Comparison of ENCODE assay signal across 1 cellular context in the genomic region with DNA sequence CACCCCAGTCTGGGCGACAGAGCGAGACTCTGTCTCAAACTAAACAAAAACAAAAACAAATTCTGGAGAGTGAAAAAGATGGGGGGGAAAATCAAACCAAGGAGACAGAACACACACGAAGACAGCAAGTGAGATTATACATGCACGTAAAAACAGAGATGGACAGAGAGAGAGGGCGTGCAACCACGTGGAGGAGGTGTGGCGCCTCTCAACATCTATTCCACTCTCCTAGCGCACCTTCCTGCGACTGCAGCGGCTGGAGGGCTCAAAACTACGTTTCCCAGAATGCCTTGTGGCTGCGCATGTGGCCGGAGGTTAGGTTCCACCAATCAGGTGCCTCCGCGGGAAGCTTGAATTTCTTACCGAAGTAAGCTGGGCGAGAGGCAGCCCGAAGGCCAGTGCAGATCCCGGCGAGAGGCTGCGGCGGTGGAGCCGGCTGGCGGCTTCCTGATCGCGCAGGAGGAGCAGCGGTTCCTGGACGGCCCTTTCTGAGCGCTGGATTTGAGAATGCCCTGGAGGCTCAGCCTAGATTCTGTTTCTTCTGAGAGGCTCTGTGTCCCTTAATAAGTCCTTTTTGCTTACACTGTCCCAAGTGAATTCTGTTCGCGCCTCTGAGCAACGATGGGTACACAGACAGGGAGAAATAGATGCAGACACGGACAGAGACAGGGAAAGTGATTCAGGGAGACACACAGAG.
TF ChIP-seq lines count a peak whose summit lies in the region.

No MANE protein-coding gene starts in this region.

TF ChIP-seq in H1, 55 proteins besides CTCF, POLR2A, EP300 and RAD21:
- no peak for TF ChIP-seq EGR1 (IDR thresholded peaks at IDR 0.05; ENCODE audit: borderline replicate concordance, low read depth, low read length)
- no peak for TF ChIP-seq KDM1A (IDR thresholded peaks at IDR 0.05; ENCODE audit: borderline replicate concordance, low read length)
- no peak for TF ChIP-seq RFX5 (IDR thresholded peaks at IDR 0.05; ENCODE audit: borderline replicate concordance, low read depth, low read length)
- peak; percentile 28; the same call in 1 of the 2 replicates for TF ChIP-seq TEAD4 (IDR thresholded peaks at IDR 0.05; ENCODE audit: low read depth, low read length)
- no peak for TF ChIP-seq RNF2 (IDR thresholded peaks at IDR 0.05; ENCODE audit: borderline replicate concordance, low read depth, low read length, missing control alignments, poor library complexity, severe bottlenecking)
- no peak for TF ChIP-seq CHD1 (IDR thresholded peaks at IDR 0.05; ENCODE audit: low read depth, low read length)
- TF ChIP-seq PHF8 (conservative IDR thresholded peaks at IDR 0.05; ENCODE audit: low read depth, low read length), result peak; percentile 61; the same call in 1 of the 2 replicates
- TF ChIP-seq SUZ12 (IDR thresholded peaks at IDR 0.05; ENCODE audit: low read length), result no peak
- TF ChIP-seq TAF1 (IDR thresholded peaks at IDR 0.05; ENCODE audit: low read depth, low read length), result peak; percentile 94
- peak; percentile 93 for TF ChIP-seq SP1 (IDR thresholded peaks at IDR 0.05; ENCODE audit: low read depth, low read length)
- TF ChIP-seq, protein P1, sequence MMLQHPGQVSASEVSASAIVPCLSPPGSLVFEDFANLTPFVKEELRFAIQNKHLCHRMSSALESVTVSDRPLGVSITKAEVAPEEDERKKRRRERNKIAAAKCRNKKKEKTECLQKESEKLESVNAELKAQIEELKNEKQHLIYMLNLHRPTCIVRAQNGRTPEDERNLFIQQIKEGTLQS (IDR thresholded peaks at IDR 0.05; ENCODE audit: insufficient read depth, low read depth, low read length), result peak; percentile 63; the same call in 1 of the 2 replicates
- TF ChIP-seq, protein P2, sequence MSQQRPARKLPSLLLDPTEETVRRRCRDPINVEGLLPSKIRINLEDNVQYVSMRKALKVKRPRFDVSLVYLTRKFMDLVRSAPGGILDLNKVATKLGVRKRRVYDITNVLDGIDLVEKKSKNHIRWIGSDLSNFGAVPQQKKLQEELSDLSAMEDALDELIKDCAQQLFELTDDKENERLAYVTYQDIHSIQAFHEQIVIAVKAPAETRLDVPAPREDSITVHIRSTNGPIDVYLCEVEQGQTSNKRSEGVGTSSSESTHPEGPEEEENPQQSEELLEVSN (IDR thresholded peaks at IDR 0.05), result peak; percentile 98
- 0 out of 2 replicates have a peak, but pooled peaks have one; percentile 28 for TF ChIP-seq TCF12 (IDR thresholded peaks at IDR 0.05; ENCODE audit: low read depth, low read length)
- peak; percentile 69 for TF ChIP-seq TAF7 (optimal IDR thresholded peaks at IDR 0.05; ENCODE audit: borderline replicate concordance, low read depth, low read length)
- TF ChIP-seq, protein P3, sequence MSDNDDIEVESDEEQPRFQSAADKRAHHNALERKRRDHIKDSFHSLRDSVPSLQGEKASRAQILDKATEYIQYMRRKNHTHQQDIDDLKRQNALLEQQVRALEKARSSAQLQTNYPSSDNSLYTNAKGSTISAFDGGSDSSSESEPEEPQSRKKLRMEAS (IDR thresholded peaks at IDR 0.05), result peak; percentile 93
- peak; percentile 89 for TF ChIP-seq CREB1 (IDR thresholded peaks at IDR 0.05)
- TF ChIP-seq TBP (IDR thresholded peaks at IDR 0.05; ENCODE audit: low read depth, low read length), result peak; percentile 91
- peak; percentile 64 for TF ChIP-seq ASH2L (IDR thresholded peaks at IDR 0.05; ENCODE audit: low read length)
- peak; percentile 32 for TF ChIP-seq KDM4A (IDR thresholded peaks at IDR 0.05; ENCODE audit: low read depth, low read length, severe bottlenecking)
- TF ChIP-seq SIN3A (conservative IDR thresholded peaks at IDR 0.05 in 1 of 2, IDR thresholded peaks at IDR 0.05 in 1 of 2; ENCODE audit: low read depth in 1 of 2, low read length in 2 of 2), result peak; percentile 91 to 98; a peak in 3 of 4 replicates
- TF ChIP-seq, protein P4, sequence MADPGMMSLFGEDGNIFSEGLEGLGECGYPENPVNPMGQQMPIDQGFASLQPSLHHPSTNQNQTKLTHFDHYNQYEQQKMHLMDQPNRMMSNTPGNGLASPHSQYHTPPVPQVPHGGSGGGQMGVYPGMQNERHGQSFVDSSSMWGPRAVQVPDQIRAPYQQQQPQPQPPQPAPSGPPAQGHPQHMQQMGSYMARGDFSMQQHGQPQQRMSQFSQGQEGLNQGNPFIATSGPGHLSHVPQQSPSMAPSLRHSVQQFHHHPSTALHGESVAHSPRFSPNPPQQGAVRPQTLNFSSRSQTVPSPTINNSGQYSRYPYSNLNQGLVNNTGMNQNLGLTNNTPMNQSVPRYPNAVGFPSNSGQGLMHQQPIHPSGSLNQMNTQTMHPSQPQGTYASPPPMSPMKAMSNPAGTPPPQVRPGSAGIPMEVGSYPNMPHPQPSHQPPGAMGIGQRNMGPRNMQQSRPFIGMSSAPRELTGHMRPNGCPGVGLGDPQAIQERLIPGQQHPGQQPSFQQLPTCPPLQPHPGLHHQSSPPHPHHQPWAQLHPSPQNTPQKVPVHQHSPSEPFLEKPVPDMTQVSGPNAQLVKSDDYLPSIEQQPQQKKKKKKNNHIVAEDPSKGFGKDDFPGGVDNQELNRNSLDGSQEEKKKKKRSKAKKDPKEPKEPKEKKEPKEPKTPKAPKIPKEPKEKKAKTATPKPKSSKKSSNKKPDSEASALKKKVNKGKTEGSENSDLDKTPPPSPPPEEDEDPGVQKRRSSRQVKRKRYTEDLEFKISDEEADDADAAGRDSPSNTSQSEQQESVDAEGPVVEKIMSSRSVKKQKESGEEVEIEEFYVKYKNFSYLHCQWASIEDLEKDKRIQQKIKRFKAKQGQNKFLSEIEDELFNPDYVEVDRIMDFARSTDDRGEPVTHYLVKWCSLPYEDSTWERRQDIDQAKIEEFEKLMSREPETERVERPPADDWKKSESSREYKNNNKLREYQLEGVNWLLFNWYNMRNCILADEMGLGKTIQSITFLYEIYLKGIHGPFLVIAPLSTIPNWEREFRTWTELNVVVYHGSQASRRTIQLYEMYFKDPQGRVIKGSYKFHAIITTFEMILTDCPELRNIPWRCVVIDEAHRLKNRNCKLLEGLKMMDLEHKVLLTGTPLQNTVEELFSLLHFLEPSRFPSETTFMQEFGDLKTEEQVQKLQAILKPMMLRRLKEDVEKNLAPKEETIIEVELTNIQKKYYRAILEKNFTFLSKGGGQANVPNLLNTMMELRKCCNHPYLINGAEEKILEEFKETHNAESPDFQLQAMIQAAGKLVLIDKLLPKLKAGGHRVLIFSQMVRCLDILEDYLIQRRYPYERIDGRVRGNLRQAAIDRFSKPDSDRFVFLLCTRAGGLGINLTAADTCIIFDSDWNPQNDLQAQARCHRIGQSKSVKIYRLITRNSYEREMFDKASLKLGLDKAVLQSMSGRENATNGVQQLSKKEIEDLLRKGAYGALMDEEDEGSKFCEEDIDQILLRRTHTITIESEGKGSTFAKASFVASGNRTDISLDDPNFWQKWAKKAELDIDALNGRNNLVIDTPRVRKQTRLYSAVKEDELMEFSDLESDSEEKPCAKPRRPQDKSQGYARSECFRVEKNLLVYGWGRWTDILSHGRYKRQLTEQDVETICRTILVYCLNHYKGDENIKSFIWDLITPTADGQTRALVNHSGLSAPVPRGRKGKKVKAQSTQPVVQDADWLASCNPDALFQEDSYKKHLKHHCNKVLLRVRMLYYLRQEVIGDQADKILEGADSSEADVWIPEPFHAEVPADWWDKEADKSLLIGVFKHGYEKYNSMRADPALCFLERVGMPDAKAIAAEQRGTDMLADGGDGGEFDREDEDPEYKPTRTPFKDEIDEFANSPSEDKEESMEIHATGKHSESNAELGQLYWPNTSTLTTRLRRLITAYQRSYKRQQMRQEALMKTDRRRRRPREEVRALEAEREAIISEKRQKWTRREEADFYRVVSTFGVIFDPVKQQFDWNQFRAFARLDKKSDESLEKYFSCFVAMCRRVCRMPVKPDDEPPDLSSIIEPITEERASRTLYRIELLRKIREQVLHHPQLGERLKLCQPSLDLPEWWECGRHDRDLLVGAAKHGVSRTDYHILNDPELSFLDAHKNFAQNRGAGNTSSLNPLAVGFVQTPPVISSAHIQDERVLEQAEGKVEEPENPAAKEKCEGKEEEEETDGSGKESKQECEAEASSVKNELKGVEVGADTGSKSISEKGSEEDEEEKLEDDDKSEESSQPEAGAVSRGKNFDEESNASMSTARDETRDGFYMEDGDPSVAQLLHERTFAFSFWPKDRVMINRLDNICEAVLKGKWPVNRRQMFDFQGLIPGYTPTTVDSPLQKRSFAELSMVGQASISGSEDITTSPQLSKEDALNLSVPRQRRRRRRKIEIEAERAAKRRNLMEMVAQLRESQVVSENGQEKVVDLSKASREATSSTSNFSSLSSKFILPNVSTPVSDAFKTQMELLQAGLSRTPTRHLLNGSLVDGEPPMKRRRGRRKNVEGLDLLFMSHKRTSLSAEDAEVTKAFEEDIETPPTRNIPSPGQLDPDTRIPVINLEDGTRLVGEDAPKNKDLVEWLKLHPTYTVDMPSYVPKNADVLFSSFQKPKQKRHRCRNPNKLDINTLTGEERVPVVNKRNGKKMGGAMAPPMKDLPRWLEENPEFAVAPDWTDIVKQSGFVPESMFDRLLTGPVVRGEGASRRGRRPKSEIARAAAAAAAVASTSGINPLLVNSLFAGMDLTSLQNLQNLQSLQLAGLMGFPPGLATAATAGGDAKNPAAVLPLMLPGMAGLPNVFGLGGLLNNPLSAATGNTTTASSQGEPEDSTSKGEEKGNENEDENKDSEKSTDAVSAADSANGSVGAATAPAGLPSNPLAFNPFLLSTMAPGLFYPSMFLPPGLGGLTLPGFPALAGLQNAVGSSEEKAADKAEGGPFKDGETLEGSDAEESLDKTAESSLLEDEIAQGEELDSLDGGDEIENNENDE (IDR thresholded peaks at IDR 0.05; ENCODE audit: insufficient replicate concordance, low read length), result no peak
- TF ChIP-seq, protein P5, sequence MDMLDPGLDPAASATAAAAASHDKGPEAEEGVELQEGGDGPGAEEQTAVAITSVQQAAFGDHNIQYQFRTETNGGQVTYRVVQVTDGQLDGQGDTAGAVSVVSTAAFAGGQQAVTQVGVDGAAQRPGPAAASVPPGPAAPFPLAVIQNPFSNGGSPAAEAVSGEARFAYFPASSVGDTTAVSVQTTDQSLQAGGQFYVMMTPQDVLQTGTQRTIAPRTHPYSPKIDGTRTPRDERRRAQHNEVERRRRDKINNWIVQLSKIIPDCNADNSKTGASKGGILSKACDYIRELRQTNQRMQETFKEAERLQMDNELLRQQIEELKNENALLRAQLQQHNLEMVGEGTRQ (IDR thresholded peaks at IDR 0.05; ENCODE audit: low read length), result peak; percentile 86
- TF ChIP-seq CTBP2 (IDR thresholded peaks at IDR 0.05; ENCODE audit: borderline replicate concordance, insufficient read depth, insufficient read length, low read length), result no peak
- TF ChIP-seq CHD2 (IDR thresholded peaks at IDR 0.05; ENCODE audit: low read length), result peak; percentile 88
- no peak for TF ChIP-seq CBX8 (IDR thresholded peaks at IDR 0.05; ENCODE audit: borderline replicate concordance, low read depth, low read length)
- peak; percentile 38 for TF ChIP-seq NRF1 (IDR thresholded peaks at IDR 0.05; ENCODE audit: low read depth, low read length)
- TF ChIP-seq NANOG (IDR thresholded peaks at IDR 0.05; ENCODE audit: insufficient read depth, low read depth, low read length, poor library complexity, severe bottlenecking), result no peak
- 0 out of 2 replicates have a peak, but pooled peaks have one; percentile 65 for TF ChIP-seq SP4 (IDR thresholded peaks at IDR 0.05; ENCODE audit: low read length)
- TF ChIP-seq SIX5 (IDR thresholded peaks at IDR 0.05; ENCODE audit: low read depth, low read length), result peak; percentile 85
- TF ChIP-seq POLR2AphosphoS5 (IDR thresholded peaks at IDR 0.05; ENCODE audit: low read depth, low read length), result peak; percentile 85
- no peak for TF ChIP-seq EZH2 (IDR thresholded peaks at IDR 0.05; ENCODE audit: low read depth, low read length, severe bottlenecking)
- TF ChIP-seq BCL11A (IDR thresholded peaks at IDR 0.05; ENCODE audit: low read depth in 2 of 2, low read length in 2 of 2), result no peak
- TF ChIP-seq JUND (IDR thresholded peaks at IDR 0.05; ENCODE audit: low read length), result 0 out of 2 replicates have a peak, but pooled peaks have one; percentile 6
- TF ChIP-seq BRCA1 (IDR thresholded peaks at IDR 0.05; ENCODE audit: low read depth, low read length), result no peak
